ENCODE assay signal across 11 cellular contexts in the genomic region with DNA sequence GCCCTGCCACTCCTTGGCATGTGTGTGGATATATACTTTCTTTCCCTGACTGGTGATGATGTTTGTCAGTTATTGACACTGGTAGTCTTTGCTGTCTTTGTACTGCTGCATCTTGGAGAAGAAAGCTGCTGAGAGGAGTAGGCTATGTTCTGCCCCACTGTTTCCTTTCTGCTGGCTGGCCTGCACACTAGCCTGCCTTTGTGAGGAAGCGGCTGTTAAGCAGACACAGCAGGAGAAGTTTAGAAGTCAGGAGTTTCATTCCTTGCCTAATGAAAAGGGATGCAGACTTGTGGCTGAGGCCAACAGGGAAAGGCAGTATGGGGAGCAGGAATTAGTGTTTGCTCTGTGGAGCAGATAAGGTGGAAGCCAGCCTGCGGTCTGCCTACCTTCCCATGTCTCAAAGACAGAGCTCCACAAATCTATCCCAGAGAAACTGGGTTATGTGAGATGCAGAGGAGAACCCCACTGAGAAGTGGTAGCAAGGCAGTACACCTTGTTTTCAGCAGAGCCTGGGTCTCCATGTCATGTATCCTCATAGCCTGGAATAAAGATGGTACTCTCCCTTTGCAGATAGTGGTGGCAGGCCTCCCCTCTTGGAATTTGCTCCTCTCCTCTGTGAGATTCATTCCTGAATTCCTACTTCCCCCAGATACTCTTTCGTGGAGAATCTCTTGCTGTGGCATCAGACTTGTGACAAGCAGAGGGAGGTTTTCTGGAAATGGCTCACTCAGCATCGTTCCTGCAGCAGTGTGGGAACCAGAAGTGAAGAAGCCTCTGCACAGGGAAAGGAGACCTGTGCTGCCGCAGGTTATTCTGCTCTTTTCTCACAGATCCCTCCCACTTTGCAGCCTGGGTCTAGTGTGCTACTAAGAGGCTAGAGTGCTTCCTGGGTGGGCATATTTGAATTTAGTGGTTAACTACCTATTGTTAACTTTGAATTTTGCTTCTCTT.
DNase-seq lines count a peak whose midpoint lies in the region; ATAC-seq and TF ChIP-seq lines count a peak whose summit lies in the region.
"Had no signal": no experiment of that assay in that cellular context is flagged by ENCODE, and none has a peak within 500 bp of the region (broad histone marks: within the 10 kb centered on the region; RNA-seq: fewer than 3 reads in every experiment).

No MANE protein-coding gene starts in this region.

- no peak overlapping the region for H3K9ac ChIP-seq in mammary epithelial cell (ENCODE audit: insufficient read depth, low read length)

- in situ Hi-C loops in G401 (cut with HindIII; ENCODE audit: low sequenced_read_pairs) = no loop called here
- in situ Hi-C loops in mammary epithelial cell (cut with MboI; ENCODE audit: low sequenced_read_pairs in 2 of 2) = no loop called here

- no peak overlapping the region for H2AFZ ChIP-seq in mammary epithelial cell (ENCODE audit: low read depth, low read length)

- H3K27me3 ChIP-seq in naive thymus-derived CD4-positive, alpha-beta T cell (ENCODE audit: control insufficient read depth in 2 of 2, insufficient read depth in 2 of 2, low read length in 2 of 2) = no peaks in the 10 kb centered on the region
- H3K27me3 ChIP-seq in mammary epithelial cell (ENCODE audit: insufficient read depth, low read length) = no peaks in the 10 kb centered on the region

- H3K4me1 Mint-ChIP-seq in naive thymus-derived CD4-positive, alpha-beta T cell = peaks cover 8 to 36% (median 30%) of the 10 kb centered on the region in 7 donors

- H3K4me1 ChIP-seq in naive thymus-derived CD4-positive, alpha-beta T cell (ENCODE audit: control insufficient read depth in 2 of 2, insufficient read depth in 2 of 2, low read length in 2 of 2) = no peaks in the 10 kb centered on the region
- H3K4me1 ChIP-seq in mammary epithelial cell (ENCODE audit: insufficient read depth, low read length) = peaks cover 27% of the 10 kb centered on the region

- intact Hi-C loops in naive thymus-derived CD4-positive, alpha-beta T cell (cut with micrococcal nuclease) = loop anchor here in 1 of 2 donors (1.0 kb wide), 1 partner anchor 10 kb away; no protein-coding TSS in a partner anchor
- intact Hi-C loops in mammary epithelial cell (cut with micrococcal nuclease) = no loop called here

- CTCF ChIA-PET in naive thymus-derived CD4-positive, alpha-beta T cell (lab: Charles Lee) = no interaction called here
- CTCF ChIA-PET in mammary epithelial cell (lab: Charles Lee; ENCODE audit: low non-redundant PET) = no interaction called here

- no peaks in the 10 kb centered on the region for H3K9me3 Mint-ChIP-seq in naive thymus-derived CD4-positive, alpha-beta T cell
- H3K9me3 Mint-ChIP-seq: CD14-positive monocyte had no signal

- TF ChIP-seq CTCF in VCaP (conservative IDR thresholded peaks at IDR 0.05) (no peak), mammary epithelial cell (conservative IDR thresholded peaks at IDR 0.05 in 1 of 2, IDR thresholded peaks at IDR 0.05 in 1 of 2; ENCODE audit: extremely low read depth in 1 of 2, insufficient read depth in 1 of 2, low read depth in 1 of 2, low read length in 2 of 2) (no peak)

- POLR2A ChIA-PET in naive thymus-derived CD4-positive, alpha-beta T cell (lab: Charles Lee) = no interaction called here

- ATAC-seq in HG02610 (IDR thresholded peaks at IDR 0.05; ENCODE audit: unreplicated experiment) = peak; percentile 58
- peak; percentile 23 for ATAC-seq in left lobe of liver
- no peak for ATAC-seq in naive thymus-derived CD4-positive, alpha-beta T cell

- H3K9me3 ChIP-seq in naive thymus-derived CD4-positive, alpha-beta T cell (ENCODE audit: control insufficient read depth in 2 of 3, low read length in 3 of 3) = no peaks in the 10 kb centered on the region
- H3K9me3 ChIP-seq in mammary epithelial cell (replicated peaks; ENCODE audit: insufficient read depth, low read length) = no peaks in the 10 kb centered on the region
- H3K9me3 ChIP-seq: thoracic aorta had no signal

- H4K20me1 ChIP-seq in mammary epithelial cell (ENCODE audit: insufficient read depth, low read length) = no peaks in the 10 kb centered on the region

- peak; percentile 71 for DNase-seq in G401 (ENCODE audit: low spot score)
- DNase-seq in left lobe of liver (ENCODE audit: low spot score) = no peak
- no peak for DNase-seq in naive thymus-derived CD4-positive, alpha-beta T cell
- no peak for DNase-seq in NCI-H1417 treated with DMSO at 0.1 percent for 48 hours (lab: John Stamatoyannopoulos, UW)
- no peak for DNase-seq in T-helper 9 cell
- no peak for DNase-seq in mammary epithelial cell
- DNase-seq: stimulated activated CD4-positive, alpha-beta T cell treated with anti-CD3 and anti-CD28 coated beads, Interleukin-2, amount 100 ng/mL, for 48 hours had no signal

- peaks cover 66% of the 10 kb centered on the region for H3K79me2 ChIP-seq in mammary epithelial cell (ENCODE audit: insufficient read depth, low read length)

- H3K27ac ChIP-seq in VCaP = peak overlapping the region; percentile 65
- H3K27ac ChIP-seq in naive thymus-derived CD4-positive, alpha-beta T cell (ENCODE audit: low read depth, low read length) = no peak overlapping the region
- H3K27ac ChIP-seq in mammary epithelial cell (ENCODE audit: insufficient read depth, low read depth, low read length) = no peak overlapping the region
- H3K27ac ChIP-seq: thoracic aorta had no signal

- H3K36me3 Mint-ChIP-seq in naive thymus-derived CD4-positive, alpha-beta T cell = peaks cover 0 to 25% (median 9%) of the 10 kb centered on the region in 5 donors

- H3K27me3 Mint-ChIP-seq in naive thymus-derived CD4-positive, alpha-beta T cell = no peaks in the 10 kb centered on the region

- no TSS peak for BruUV-seq in mammary epithelial cell (replicated peaks; lab: Mats Ljungman, UMichigan)

- H3K36me3 ChIP-seq in naive thymus-derived CD4-positive, alpha-beta T cell (ENCODE audit: control insufficient read depth in 2 of 3, insufficient read depth in 3 of 3, low read length in 3 of 3) = no peaks in the 10 kb centered on the region
- H3K36me3 ChIP-seq in mammary epithelial cell (ENCODE audit: insufficient read depth, low read length) = peaks cover 2% of the 10 kb centered on the region

- no peak overlapping the region for H3K4me3 Mint-ChIP-seq in naive thymus-derived CD4-positive, alpha-beta T cell
- H3K4me3 Mint-ChIP-seq: CD14-positive monocyte had no signal

- 79% methylated on average over 5 of the region's 5 CpGs for WGBS in mammary epithelial cell (ENCODE audit: low coverage, missing lambda C conversion rate)

- dilution Hi-C loops in mammary epithelial cell (cut with HindIII; ENCODE audit: low sequenced_read_pairs) = no loop called here

- no peak overlapping the region for H3K4me3 ChIP-seq in naive thymus-derived CD4-positive, alpha-beta T cell (ENCODE audit: low read length)
- no peak overlapping the region for H3K4me3 ChIP-seq in mammary epithelial cell (replicated peaks in 1 of 3; ENCODE audit: insufficient read depth in 1 of 3, low read depth in 2 of 3, low read length in 3 of 3)
- H3K4me3 ChIP-seq: thoracic aorta had no signal

- no peak overlapping the region for H3K27ac Mint-ChIP-seq in naive thymus-derived CD4-positive, alpha-beta T cell

- H3K4me2 ChIP-seq in mammary epithelial cell (ENCODE audit: insufficient read depth, low read depth, low read length) = no peak overlapping the region
